ENCODE assay signal across 13 cellular contexts in the genomic region with DNA sequence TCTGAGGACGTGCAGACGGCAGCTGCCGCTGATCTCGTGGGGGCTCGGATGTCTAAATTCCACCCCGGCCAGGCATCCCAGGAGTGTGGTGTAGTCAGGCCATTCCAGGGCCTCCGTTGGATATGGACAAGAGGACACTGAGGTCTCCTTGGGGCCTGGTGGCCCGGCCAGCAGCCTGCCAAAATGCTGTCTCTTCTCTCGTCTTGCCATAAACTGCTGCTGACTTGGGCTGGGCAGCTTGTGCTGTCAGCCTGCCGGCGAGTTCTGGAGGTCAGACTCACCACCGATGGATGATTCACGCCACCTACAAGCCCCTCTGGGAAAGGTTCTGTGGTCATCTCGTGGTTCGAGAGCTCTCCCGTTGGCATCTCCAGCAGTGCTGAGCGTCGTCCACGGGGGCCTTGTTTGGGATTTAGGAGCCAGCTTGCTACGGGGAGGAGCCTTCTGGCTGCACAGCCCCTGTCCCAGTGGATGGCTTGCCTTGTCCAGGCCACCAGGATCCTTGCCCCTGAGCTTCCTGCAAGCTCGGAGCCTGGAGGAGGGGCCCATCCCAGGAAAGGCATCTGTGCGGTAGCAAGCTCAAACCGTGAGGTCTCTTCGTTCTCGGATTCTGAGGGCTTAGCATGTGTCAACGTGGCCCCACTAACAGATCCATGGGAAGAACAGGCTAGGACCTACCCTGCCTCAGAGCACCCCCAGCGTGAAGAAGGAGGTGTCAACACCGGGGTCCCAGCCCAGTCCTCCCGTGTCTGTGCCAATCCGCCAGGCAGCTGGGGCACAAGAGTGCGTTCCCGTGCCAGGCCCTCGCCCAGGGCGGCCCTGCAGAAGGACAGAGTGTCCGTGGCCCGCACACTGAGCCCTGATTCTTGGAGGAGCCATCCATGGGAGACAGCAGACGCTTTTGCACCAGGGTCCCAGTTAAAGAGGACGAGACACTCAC.
"Had no signal": no experiment of that assay in that cellular context is flagged by ENCODE, and none has a peak within 500 bp of the region (broad histone marks: within the 10 kb centered on the region; RNA-seq: fewer than 3 reads in every experiment).

No MANE protein-coding gene starts in this region.

- H2AFZ ChIP-seq: parathyroid adenoma had no signal

- H3K4me3 ChIP-seq: adrenal gland had no signal

- H3K27me3 Mint-ChIP-seq: activated CD4-positive, alpha-beta memory T cell treated with anti-CD3 and anti-CD28 coated beads, Interleukin-2, amount 10 ng/mL, durations not matched to agents 7 days and 5 days; brain; dendritic cell treated with granulocyte-macrophage colony-stimulating factor and Interleukin-4, amounts not matched to agents 40 ng/mL and 50 ng/mL, for 4 days; type B pancreatic cell had no signal

- H3K4me1 Mint-ChIP-seq: activated CD4-positive, alpha-beta memory T cell treated with anti-CD3 and anti-CD28 coated beads, Interleukin-2, amount 10 ng/mL, durations not matched to agents 7 days and 5 days; activated CD4-positive, alpha-beta T cell treated with anti-CD3 and anti-CD28 coated beads for 36 hours; stimulated activated memory B cell treated with anti-CD40 and anti-IgM and Interleukin-4, amounts not matched to agents 10 μg/mL and 1 μg/mL and 100 μg/mL, for 72 hours had no signal

- H3K36me3 ChIP-seq: adrenal gland had no signal

- H3K9me3 Mint-ChIP-seq: activated CD4-positive, alpha-beta memory T cell treated with anti-CD3 and anti-CD28 coated beads, Interleukin-2, amount 10 ng/mL, durations not matched to agents 7 days and 5 days; dendritic cell treated with granulocyte-macrophage colony-stimulating factor and Interleukin-4, amounts not matched to agents 40 ng/mL and 50 ng/mL, for 4 days; type B pancreatic cell had no signal

- H3K4me1 ChIP-seq: adrenal gland, parathyroid adenoma had no signal

- H3K27me3 ChIP-seq: adrenal gland had no signal

- ATAC-seq: activated CD4-positive, alpha-beta T cell treated with anti-CD3 and anti-CD28 coated beads for 36 hours; esophagus mucosa; stimulated activated memory B cell treated with anti-CD40 and anti-IgM and Interleukin-4, amounts not matched to agents 10 μg/mL and 1 μg/mL and 100 μg/mL, for 72 hours had no signal

- H3K27ac Mint-ChIP-seq: activated CD4-positive, alpha-beta memory T cell treated with anti-CD3 and anti-CD28 coated beads, Interleukin-2, amount 10 ng/mL, durations not matched to agents 7 days and 5 days; activated CD4-positive, alpha-beta T cell treated with anti-CD3 and anti-CD28 coated beads for 36 hours; dendritic cell treated with granulocyte-macrophage colony-stimulating factor and Interleukin-4, amounts not matched to agents 40 ng/mL and 50 ng/mL, for 4 days; stimulated activated memory B cell treated with anti-CD40 and anti-IgM and Interleukin-4, amounts not matched to agents 10 μg/mL and 1 μg/mL and 100 μg/mL, for 72 hours; type B pancreatic cell had no signal

- H3K36me3 Mint-ChIP-seq: stimulated activated memory B cell treated with anti-CD40 and anti-IgM and Interleukin-4, amounts not matched to agents 10 μg/mL and 1 μg/mL and 100 μg/mL, for 72 hours; type B pancreatic cell had no signal

- H3K9me3 ChIP-seq: adrenal gland had no signal

- DNase-seq: activated CD4-positive, alpha-beta memory T cell treated with anti-CD3 and anti-CD28 coated beads, Interleukin-2, amount 10 ng/mL, durations not matched to agents 7 days and 5 days; activated CD4-positive, alpha-beta T cell treated with anti-CD3 and anti-CD28 coated beads for 36 hours; activated naive CD4-positive, alpha-beta T cell; activated T-cell treated with anti-CD3 and anti-CD28 coated beads, Interleukin-2, amount 50 U/mL, for 48 hours; adrenal gland; stimulated activated CD4-positive, alpha-beta T cell treated with anti-CD3 and anti-CD28 coated beads, Interleukin-1b, Interleukin-23, amount 100 ng/mL, for 48 hours; T-helper 9 cell had no signal

- H3K4me3 Mint-ChIP-seq: activated CD4-positive, alpha-beta memory T cell treated with anti-CD3 and anti-CD28 coated beads, Interleukin-2, amount 10 ng/mL, durations not matched to agents 7 days and 5 days; activated CD4-positive, alpha-beta T cell treated with anti-CD3 and anti-CD28 coated beads for 36 hours; brain; dendritic cell treated with granulocyte-macrophage colony-stimulating factor and Interleukin-4, amounts not matched to agents 40 ng/mL and 50 ng/mL, for 4 days; stimulated activated memory B cell treated with anti-CD40 and anti-IgM and Interleukin-4, amounts not matched to agents 10 μg/mL and 1 μg/mL and 100 μg/mL, for 72 hours; type B pancreatic cell had no signal

- H3K79me2 ChIP-seq: parathyroid adenoma had no signal

- H3K27ac ChIP-seq: adrenal gland, parathyroid adenoma had no signal
